Comparison of ENCODE assay signal across 23 cellular contexts in genomic region chr9:137725598-137725997, GRCh38.
DNase-seq lines count a peak whose midpoint lies in the region; ATAC-seq and TF ChIP-seq lines count a peak whose summit lies in the region.
"Had no signal": no experiment of that assay in that cellular context is flagged by ENCODE, and none has a peak within 500 bp of the region (broad histone marks: within the 10 kb centered on the region; RNA-seq: fewer than 3 reads in every experiment).

No MANE protein-coding gene starts in this region.

- H4K91ac ChIP-seq in H9 (ENCODE audit: insufficient read length, low read depth, low read length): no peak overlapping the region

- H3K56ac ChIP-seq in H9 (ENCODE audit: insufficient read length, low read depth, low read length): no peak overlapping the region

- H3K23me2 ChIP-seq in H9 (ENCODE audit: insufficient read length, low read depth, low read length, poor library complexity, severe bottlenecking): no peaks in the 10 kb centered on the region

- peaks cover 20% of the 10 kb centered on the region for H3K9me3 Mint-ChIP-seq in activated CD4-positive, alpha-beta memory T cell treated with anti-CD3 and anti-CD28 coated beads for 36 hours
- peaks cover 38% of the 10 kb centered on the region for H3K9me3 Mint-ChIP-seq in activated CD4-positive, alpha-beta memory T cell treated with anti-CD3 and anti-CD28 coated beads, Interleukin-2, amount 10 ng/mL, durations not matched to agents 7 days and 5 days
- peaks cover 7 to 14% of the 10 kb centered on the region in 2 experiments for H3K9me3 Mint-ChIP-seq in H9
- H3K9me3 Mint-ChIP-seq in neural crest cell: peaks cover 16% of the 10 kb centered on the region
- peaks cover 11 to 20% of the 10 kb centered on the region in 2 donors for H3K9me3 Mint-ChIP-seq in stimulated activated naive CD8-positive, alpha-beta T cell treated with anti-CD3 and anti-CD28 coated beads, Interleukin-15, amount 100 ng/mL, for 72 hours

- no peak overlapping the region; the same call in 1 of the 2 replicates for H3K14ac ChIP-seq in H9 (ENCODE audit: insufficient read depth, low read length)

- peaks cover 52% of the 10 kb centered on the region for H3K4me1 Mint-ChIP-seq in activated CD4-positive, alpha-beta memory T cell treated with anti-CD3 and anti-CD28 coated beads for 36 hours (ENCODE audit: low read depth)
- peaks cover 40% of the 10 kb centered on the region for H3K4me1 Mint-ChIP-seq in activated CD4-positive, alpha-beta memory T cell treated with anti-CD3 and anti-CD28 coated beads, Interleukin-2, amount 10 ng/mL, durations not matched to agents 7 days and 5 days
- H3K4me1 Mint-ChIP-seq in H9 (peaks cover 31 to 33% of the 10 kb centered on the region in 2 experiments), neural crest cell (peaks cover 10% of the 10 kb centered on the region)
- H3K4me1 Mint-ChIP-seq in stimulated activated naive CD8-positive, alpha-beta T cell treated with anti-CD3 and anti-CD28 coated beads, Interleukin-15, amount 100 ng/mL, for 72 hours: peaks cover 46% of the 10 kb centered on the region

- H3K27me3 ChIP-seq in H9 (ENCODE audit: insufficient read depth, low read length) (no peaks in the 10 kb centered on the region), H7 (ENCODE audit: control insufficient read depth, insufficient read depth, low read length) (no peaks in the 10 kb centered on the region), hepatocyte (no peaks in the 10 kb centered on the region)
- H3K27me3 ChIP-seq: brain microvascular endothelial cell, dorsolateral prefrontal cortex, gastrocnemius medialis, neural progenitor cell, stomach had no signal

- no peak overlapping the region for H2BK5ac ChIP-seq in H9 (ENCODE audit: insufficient read length, low read length)

- peaks cover 13% of the 10 kb centered on the region for H3K36me3 ChIP-seq in H7 (replicated peaks; ENCODE audit: control insufficient read depth, insufficient read depth, low read length)
- no peaks in the 10 kb centered on the region for H3K36me3 ChIP-seq in hepatocyte (replicated peaks; ENCODE audit: insufficient read depth, low read depth)
- H3K36me3 ChIP-seq: neural progenitor cell had no signal

- intact Hi-C loops in activated CD4-positive, alpha-beta memory T cell treated with anti-CD3 and anti-CD28 coated beads for 36 hours (cut with micrococcal nuclease): no loop called here

- no peak for TF ChIP-seq CTCF in H9 (conservative IDR thresholded peaks at IDR 0.05)
- no peak for TF ChIP-seq CTCF in neural crest cell (conservative IDR thresholded peaks at IDR 0.05)
- no peak for TF ChIP-seq CTCF in hepatocyte (IDR thresholded peaks at IDR 0.05; ENCODE audit: poor library complexity)

- H3K27ac ChIP-seq in H9 (ENCODE audit: insufficient read length, low read depth, low read length): no peak overlapping the region
- H3K27ac ChIP-seq in hepatocyte: no peak overlapping the region
- H3K27ac ChIP-seq: brain microvascular endothelial cell, gastrocnemius medialis, neural progenitor cell, stomach had no signal

- H3K4ac ChIP-seq in H9 (ENCODE audit: low read depth, low read length): no peak overlapping the region

- no peaks in the 10 kb centered on the region for H3K4me1 ChIP-seq in H9 (ENCODE audit: insufficient read depth, low read length)
- peaks cover 12% of the 10 kb centered on the region for H3K4me1 ChIP-seq in hepatocyte (ENCODE audit: insufficient read depth)

- H2BK12ac ChIP-seq in H9 (ENCODE audit: insufficient read length, low read depth, low read length): no peak overlapping the region

- H3K4me3 ChIP-seq in H7 (ENCODE audit: insufficient read depth, low read depth, low read length) (no peak overlapping the region), hepatocyte (no peak overlapping the region)
- H3K4me3 ChIP-seq: dorsolateral prefrontal cortex, gastrocnemius medialis, K562, mucosa of descending colon, neural progenitor cell, stomach had no signal

- H3K79me1 ChIP-seq in H9 (ENCODE audit: insufficient read depth, low read depth, low read length, poor library complexity, severe bottlenecking): peaks cover 3% of the 10 kb centered on the region

- no peak overlapping the region for H4K8ac ChIP-seq in H9 (replicated peaks; ENCODE audit: insufficient read length, low read depth, low read length)

- H2AFZ ChIP-seq in H9 (ENCODE audit: low read length): no peak overlapping the region
- no peak overlapping the region for H2AFZ ChIP-seq in hepatocyte
- H2AFZ ChIP-seq: neural progenitor cell had no signal

- H3K9me2 ChIP-seq in hepatocyte (replicated peaks; ENCODE audit: insufficient read depth): no peaks in the 10 kb centered on the region

- H3K23ac ChIP-seq in H9 (ENCODE audit: insufficient read length, low read depth, low read length): no peak overlapping the region

- H3K18ac ChIP-seq in H9 (ENCODE audit: insufficient read length, low read depth, low read length): no peak overlapping the region

- no peaks in the 10 kb centered on the region for H4K20me1 ChIP-seq in H9 (ENCODE audit: control insufficient read depth, insufficient read depth, insufficient read length)
- H4K20me1 ChIP-seq in hepatocyte (ENCODE audit: insufficient read depth, poor library complexity, severe bottlenecking): peaks cover 26% of the 10 kb centered on the region

- no peak overlapping the region for H3K4me3 Mint-ChIP-seq in activated CD4-positive, alpha-beta memory T cell treated with anti-CD3 and anti-CD28 coated beads for 36 hours
- H3K4me3 Mint-ChIP-seq in activated CD4-positive, alpha-beta memory T cell treated with anti-CD3 and anti-CD28 coated beads, Interleukin-2, amount 10 ng/mL, durations not matched to agents 7 days and 5 days: no peak overlapping the region
- H3K4me3 Mint-ChIP-seq in H9 (no peak overlapping the region), neural crest cell (no peak overlapping the region)
- no peak overlapping the region for H3K4me3 Mint-ChIP-seq in stimulated activated naive CD8-positive, alpha-beta T cell treated with anti-CD3 and anti-CD28 coated beads, Interleukin-15, amount 100 ng/mL, for 72 hours

- no peak overlapping the region for H3K4me2 ChIP-seq in H9 (ENCODE audit: insufficient read depth, insufficient read length, low read length)
- H3K4me2 ChIP-seq in hepatocyte: no peak overlapping the region
- H3K4me2 ChIP-seq: neural progenitor cell had no signal

- H2AK5ac ChIP-seq in H9 (ENCODE audit: insufficient read length, low read length): no peak overlapping the region

- H3K9me3 ChIP-seq in H9 (ENCODE audit: control insufficient read depth, low read depth, low read length) (no peaks in the 10 kb centered on the region), hepatocyte (ENCODE audit: low read depth) (no peaks in the 10 kb centered on the region)
- H3K9me3 ChIP-seq: gastrocnemius medialis, mucosa of descending colon, stomach had no signal

- no peak overlapping the region for H2BK20ac ChIP-seq in H9 (ENCODE audit: low read depth, low read length, poor library complexity, severe bottlenecking)

- H3T11ph ChIP-seq in H9 (ENCODE audit: low read length): no peak overlapping the region

- no CpG with 5 or more reads among the region's 10 CpGs for WGBS in H9 (ENCODE audit: extremely low coverage, insufficient read length, low lambda C conversion rate)
- 97% methylated on average over 10 of the region's 10 CpGs for WGBS in hepatocyte (ENCODE audit: low lambda C conversion rate, missing lambda C conversion rate)

- H3K79me2 ChIP-seq in H9 (ENCODE audit: insufficient read depth, low read length): peaks cover 20% of the 10 kb centered on the region; the same call in 1 of the 2 replicates
- peaks cover 65% of the 10 kb centered on the region for H3K79me2 ChIP-seq in hepatocyte

- H3K27me3 Mint-ChIP-seq in activated CD4-positive, alpha-beta memory T cell treated with anti-CD3 and anti-CD28 coated beads for 36 hours: no peaks in the 10 kb centered on the region
- H3K27me3 Mint-ChIP-seq in activated CD4-positive, alpha-beta memory T cell treated with anti-CD3 and anti-CD28 coated beads, Interleukin-2, amount 10 ng/mL, durations not matched to agents 7 days and 5 days: no peaks in the 10 kb centered on the region
- H3K27me3 Mint-ChIP-seq in H9 (ENCODE audit: low read depth) (peaks cover 1% of the 10 kb centered on the region; the same call in 1 of the 2 replicates), neural crest cell (ENCODE audit: low read depth) (peaks cover 3% of the 10 kb centered on the region)
- H3K27me3 Mint-ChIP-seq in stimulated activated naive CD8-positive, alpha-beta T cell treated with anti-CD3 and anti-CD28 coated beads, Interleukin-15, amount 100 ng/mL, for 72 hours: no peaks in the 10 kb centered on the region

- POLR2A ChIA-PET in activated CD4-positive, alpha-beta memory T cell treated with anti-CD3 and anti-CD28 coated beads for 36 hours (lab: Charles Lee): no interaction called here
- POLR2A ChIA-PET in activated CD4-positive, alpha-beta memory T cell treated with anti-CD3 and anti-CD28 coated beads, Interleukin-2, amount 10 ng/mL, durations not matched to agents 7 days and 5 days (lab: Charles Lee): no interaction called here

- no peak overlapping the region for H4K5ac ChIP-seq in H9 (ENCODE audit: insufficient read length, low read depth, low read length)

- peak overlapping the region; percentile 9 for H3K27ac Mint-ChIP-seq in activated CD4-positive, alpha-beta memory T cell treated with anti-CD3 and anti-CD28 coated beads for 36 hours
- no peak overlapping the region for H3K27ac Mint-ChIP-seq in activated CD4-positive, alpha-beta memory T cell treated with anti-CD3 and anti-CD28 coated beads, Interleukin-2, amount 10 ng/mL, durations not matched to agents 7 days and 5 days
- H3K27ac Mint-ChIP-seq in H9 (peak overlapping the region in 2 of 3 experiments; percentile 0 to 81; a peak in 3 of 7 replicates), neural crest cell (ENCODE audit: unreplicated experiment) (peak overlapping the region; percentile 84)
- H3K27ac Mint-ChIP-seq in stimulated activated naive CD8-positive, alpha-beta T cell treated with anti-CD3 and anti-CD28 coated beads, Interleukin-15, amount 100 ng/mL, for 72 hours: peak overlapping the region in 1 of 2 donors; percentile 7
- H3K27ac Mint-ChIP-seq: neural progenitor cell had no signal

- H3K9ac ChIP-seq in H9 (ENCODE audit: extremely low read depth, insufficient read length, low read length): no peak overlapping the region
- H3K9ac ChIP-seq: neural progenitor cell had no signal

- no peak for ATAC-seq in stimulated activated naive CD8-positive, alpha-beta T cell treated with anti-CD3 and anti-CD28 coated beads, Interleukin-15, amount 100 ng/mL, for 72 hours
- ATAC-seq: gastrocnemius medialis, K562, right cardiac atrium had no signal

- DNase-seq in activated CD4-positive, alpha-beta memory T cell treated with anti-CD3 and anti-CD28 coated beads for 36 hours: no peak
- DNase-seq in activated CD4-positive, alpha-beta memory T cell treated with anti-CD3 and anti-CD28 coated beads, Interleukin-2, amount 10 ng/mL, durations not matched to agents 7 days and 5 days: no peak
- DNase-seq in H9 (no peak), cerebellar cortex (ENCODE audit: low spot score) (peak; percentile 35), neural crest cell (ENCODE audit: low read depth, low spot score) (no peak), H7 (no peak), hepatocyte (ENCODE audit: low spot score) (no peak)
- DNase-seq in stimulated activated naive CD8-positive, alpha-beta T cell treated with anti-CD3 and anti-CD28 coated beads, Interleukin-15, amount 100 ng/mL, for 72 hours: no peak
- DNase-seq: activated CD4-positive, CD25-positive, alpha-beta regulatory T cell treated with anti-CD3 and anti-CD28 coated beads, Interleukin-2, amount 50 U/mL, for 72 hours; activated T-cell treated with anti-CD3 and anti-CD28 coated beads, Interleukin-2, amount 50 U/mL, for 1 hour; amniotic stem cell; brain microvascular endothelial cell; dorsolateral prefrontal cortex; gastrocnemius medialis; mucosa of descending colon; NCI-H1092; NCI-H1694; right cardiac atrium; stimulated activated CD4-positive, alpha-beta T cell treated with anti-CD3 and anti-CD28 coated beads, Interleukin-1b, Interleukin-23, amount 100 ng/mL, for 48 hours; stomach; T-helper 2 cell had no signal

- CTCF ChIA-PET in activated CD4-positive, alpha-beta memory T cell treated with anti-CD3 and anti-CD28 coated beads for 36 hours (lab: Charles Lee): no interaction called here
- CTCF ChIA-PET in activated CD4-positive, alpha-beta memory T cell treated with anti-CD3 and anti-CD28 coated beads, Interleukin-2, amount 10 ng/mL, durations not matched to agents 7 days and 5 days (lab: Charles Lee): no interaction called here

- H2BK15ac ChIP-seq in H9 (ENCODE audit: low read depth, low read length): no peak overlapping the region

- H3K36me3 Mint-ChIP-seq in activated CD4-positive, alpha-beta memory T cell treated with anti-CD3 and anti-CD28 coated beads for 36 hours: peaks cover 59% of the 10 kb centered on the region
- peaks cover 86% of the 10 kb centered on the region for H3K36me3 Mint-ChIP-seq in activated CD4-positive, alpha-beta memory T cell treated with anti-CD3 and anti-CD28 coated beads, Interleukin-2, amount 10 ng/mL, durations not matched to agents 7 days and 5 days (ENCODE audit: low read depth)
- H3K36me3 Mint-ChIP-seq in H9 (ENCODE audit: insufficient read depth in 1 of 3, low read depth in 3 of 3) (peaks cover 44 to 69% (median 62%) of the 10 kb centered on the region in 3 experiments), neural crest cell (ENCODE audit: low read depth) (peaks cover 46% of the 10 kb centered on the region)

- no peak overlapping the region for H2BK120ac ChIP-seq in H9 (ENCODE audit: low read depth, low read length, poor library complexity, severe bottlenecking)
